Comparison of ENCODE assay signal across 16 cellular contexts in the genomic region with DNA sequence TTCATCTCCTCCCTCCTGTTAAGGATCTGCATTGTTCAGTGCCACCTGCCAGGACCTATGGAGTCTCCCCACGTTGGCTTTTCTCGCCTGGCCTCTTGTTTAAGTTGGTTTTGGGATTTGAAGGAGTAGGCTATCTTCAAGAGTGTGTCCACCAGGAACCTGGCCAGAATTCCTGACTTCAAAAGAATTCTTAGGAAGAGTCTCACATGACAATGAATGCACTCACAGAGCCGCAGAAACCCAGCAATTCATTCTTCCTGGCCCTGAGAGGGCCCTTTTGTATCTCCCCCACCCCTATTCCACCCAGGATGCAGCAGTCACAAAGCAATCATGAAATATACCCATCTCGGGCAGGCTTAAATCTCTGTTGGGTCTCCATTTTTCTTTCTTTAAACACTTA.
"Had no signal": no experiment of that assay in that cellular context is flagged by ENCODE, and none has a peak within 500 bp of the region (broad histone marks: within the 10 kb centered on the region; RNA-seq: fewer than 3 reads in every experiment).

No MANE protein-coding gene starts in this region.

- DNase-seq: colonic mucosa; dermis blood vessel endothelial cell; effector CD4-positive, alpha-beta T cell; gastrocnemius medialis; heart right ventricle; hypothalamus; kidney glomerular epithelial cell; natural killer cell; ovary; sigmoid colon; stimulated activated naive CD4-positive, alpha-beta T cell; stomach; transverse colon had no signal

- H3K4me3 ChIP-seq: colonic mucosa, gastrocnemius medialis, heart right ventricle, ovary, right atrium auricular region, sigmoid colon, skin epidermis, stomach, thoracic aorta, transverse colon had no signal

- H3K4me1 ChIP-seq: colonic mucosa, gastrocnemius medialis, heart right ventricle, right atrium auricular region, stomach, transverse colon had no signal

- ATAC-seq: gastrocnemius medialis, heart right ventricle, natural killer cell had no signal

- H3K36me3 ChIP-seq: colonic mucosa, gastrocnemius medialis, heart right ventricle, ovary, right atrium auricular region, sigmoid colon, stomach, thoracic aorta, transverse colon had no signal

- H3K27me3 ChIP-seq: colonic mucosa, gastrocnemius medialis, ovary, right atrium auricular region, sigmoid colon, transverse colon had no signal

- H3K27ac ChIP-seq: colonic mucosa, gastrocnemius medialis, heart right ventricle, ovary, right atrium auricular region, sigmoid colon, skin epidermis, stomach, thoracic aorta, transverse colon had no signal

- H3K9me3 ChIP-seq: colonic mucosa, gastrocnemius medialis, heart right ventricle, ovary, right atrium auricular region, sigmoid colon, stomach, thoracic aorta, transverse colon had no signal
